Comparison of ENCODE assay signal across 1 cellular context in genomic region chr16:64362193-64362592, GRCh38.
TF ChIP-seq lines count a peak whose summit lies in the region.

No MANE protein-coding gene starts in this region.

TF ChIP-seq in SK-N-SH, 30 proteins besides CTCF, POLR2A, EP300 and RAD21 (continued from another document):
- peak; percentile 85 for TF ChIP-seq PBX3 (IDR thresholded peaks at IDR 0.05)
- TF ChIP-seq JUND (IDR thresholded peaks at IDR 0.05) = peak; percentile 79
- peak; percentile 19; the same call in 1 of the 2 replicates for TF ChIP-seq USF1 (IDR thresholded peaks at IDR 0.05; ENCODE audit: borderline replicate concordance, low read depth)
- TF ChIP-seq SMC3 (IDR thresholded peaks at IDR 0.05; ENCODE audit: low read depth, low read length) = no peak
- TF ChIP-seq TEAD4 (IDR thresholded peaks at IDR 0.05; ENCODE audit: borderline replicate concordance, insufficient read depth) = peak; percentile 54; the same call in 1 of the 2 replicates
- TF ChIP-seq RCOR1 (IDR thresholded peaks at IDR 0.05; ENCODE audit: low read length) = no peak
- no peak for TF ChIP-seq FOXM1 (IDR thresholded peaks at IDR 0.05; ENCODE audit: low read depth)
- peak; percentile 85 for TF ChIP-seq TCF12 (IDR thresholded peaks at IDR 0.05)
- TF ChIP-seq REST (IDR thresholded peaks at IDR 0.05; ENCODE audit: low read depth, low read length) = no peak
- no peak for TF ChIP-seq GABPA (IDR thresholded peaks at IDR 0.05; ENCODE audit: low read depth)
- no peak for TF ChIP-seq RFX5 (IDR thresholded peaks at IDR 0.05; ENCODE audit: low read length)
- peak; percentile 79; the same call in 1 of the 2 replicates for TF ChIP-seq FOSL2 (IDR thresholded peaks at IDR 0.05; ENCODE audit: borderline replicate concordance, low read depth)
- TF ChIP-seq IRF3 (IDR thresholded peaks at IDR 0.05; ENCODE audit: low read depth, low read length) = no peak
- TF ChIP-seq NRF1 (IDR thresholded peaks at IDR 0.05; ENCODE audit: low read depth, low read length) = no peak
- TF ChIP-seq NFIC (IDR thresholded peaks at IDR 0.05; ENCODE audit: borderline replicate concordance) = peak; percentile 57
TF ChIP-seq in SK-N-SH: peak in this region for 11.
